ENCODE assay signal across 8 cellular contexts in the genomic region with DNA sequence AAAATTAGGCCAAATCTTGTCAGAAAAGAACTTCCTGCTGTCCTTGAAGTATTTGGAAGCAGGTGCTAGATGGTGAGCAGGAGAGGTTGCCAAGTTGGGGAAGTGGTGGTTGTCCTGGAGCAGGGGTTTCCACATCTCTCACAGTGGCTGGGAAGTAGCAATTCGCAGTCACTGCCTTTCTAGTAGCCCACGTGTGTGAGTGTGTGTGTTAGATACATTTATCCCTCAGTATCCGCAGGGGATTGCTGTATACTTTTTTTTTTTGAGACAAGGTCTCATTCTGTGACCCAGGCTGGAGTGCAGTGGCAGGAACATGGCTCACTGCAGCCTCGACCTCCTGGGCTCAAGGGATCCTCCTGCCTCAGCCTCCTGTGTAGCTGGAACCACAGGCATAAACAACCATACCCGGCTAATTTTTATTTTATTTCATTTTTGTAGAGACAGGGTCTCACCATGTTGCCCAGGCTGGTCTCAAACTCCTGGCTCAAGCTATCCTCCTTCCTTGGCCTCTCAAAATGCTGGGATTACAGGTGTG. TPM values are rescaled to one million over a fixed set of nuclear protein-coding genes. Genes with fewer than 3 reads are reported as not detected.
DNase-seq lines count a peak whose midpoint lies in the region; ATAC-seq and TF ChIP-seq lines count a peak whose summit lies in the region.

No MANE protein-coding gene starts in this region.

- peaks cover 14% of the 10 kb centered on the region for H3F3A ChIP-seq in SU-DHL-6 (ENCODE audit: insufficient read depth)

- H3K79me2 ChIP-seq in SU-DHL-6 (ENCODE audit: insufficient read depth, low read length), result peaks cover 10% of the 10 kb centered on the region; the same call in 1 of the 2 replicates

- peaks cover 3% of the 10 kb centered on the region for H3K4me1 Mint-ChIP-seq in Caco-2 (ENCODE audit: low read depth, unreplicated experiment)
- H3K4me1 Mint-ChIP-seq in natural killer cell treated with Interleukin-12 subunit alpha and Interleukin-12 subunit beta and Interleukin-15 and Interleukin-18, amount 100 ng/mL, for 72 hours (ENCODE audit: low read depth in 2 of 2), result peaks cover 2 to 15% of the 10 kb centered on the region in 2 donors

- peak overlapping the region; percentile 97 for H3K27ac ChIP-seq in HL-60 (replicated peaks)
- H3K27ac ChIP-seq in SU-DHL-6 (ENCODE audit: low read depth, low read length), result peak overlapping the region; percentile 73
- peak overlapping the region; percentile 88 to 94 (median 90) for H3K27ac ChIP-seq in esophagus squamous epithelium

- CTCF ChIA-PET in Caco-2 (lab: Charles Lee), result interaction anchor here (0.6 to 1.4 kb wide), 7 partner anchors 10 to 642 kb away, joined by 3 to 13 read pairs (median 5); a partner anchor contains a TSS

- no peaks in the 10 kb centered on the region for H3K9me3 Mint-ChIP-seq in Caco-2 (ENCODE audit: unreplicated experiment)
- H3K9me3 Mint-ChIP-seq in natural killer cell treated with Interleukin-12 subunit alpha and Interleukin-12 subunit beta and Interleukin-15 and Interleukin-18, amount 100 ng/mL, for 72 hours, result no peaks in the 10 kb centered on the region

- POLR2A ChIA-PET in Caco-2 (lab: Charles Lee), result interaction anchor here (0.6 to 1.7 kb wide), 7 partner anchors 9 to 428 kb away, joined by 3 to 9 read pairs (median 5); a partner anchor contains a TSS

- no peaks in the 10 kb centered on the region for H3K9me2 ChIP-seq in SU-DHL-6 (replicated peaks; ENCODE audit: insufficient read depth, low read length)

- H2AFZ ChIP-seq in SU-DHL-6 (ENCODE audit: low read depth, low read length, severe bottlenecking), result no peak overlapping the region

- ATAC-seq in natural killer cell treated with Interleukin-12 subunit alpha and Interleukin-12 subunit beta and Interleukin-15 and Interleukin-18, amount 100 ng/mL, for 72 hours, result peak in 1 of 2 donors; percentile 19
- no peak for ATAC-seq in HG03460 (IDR thresholded peaks at IDR 0.05; ENCODE audit: unreplicated experiment)
- no peak for ATAC-seq in HG03520 (IDR thresholded peaks at IDR 0.05; ENCODE audit: unreplicated experiment)

- H3K4me3 ChIP-seq in Caco-2 (ENCODE audit: low read depth, low read length) (peak overlapping the region; percentile 94), HL-60 (replicated peaks; ENCODE audit: insufficient read depth, low read length) (peak overlapping the region; percentile 65), SU-DHL-6 (ENCODE audit: insufficient read depth, low read length, poor library complexity, severe bottlenecking) (peak overlapping the region; percentile 74), esophagus squamous epithelium (peak overlapping the region; percentile 63 to 85 (median 77))

- H3K36me3 ChIP-seq in Caco-2 (ENCODE audit: control insufficient read depth, insufficient read depth, low read length) (no peaks in the 10 kb centered on the region), SU-DHL-6 (ENCODE audit: low read length) (no peaks in the 10 kb centered on the region), esophagus squamous epithelium (peaks cover 0 to 9% (median 0%) of the 10 kb centered on the region in 3 donors)

- peaks cover 7% of the 10 kb centered on the region for H3K36me3 Mint-ChIP-seq in Caco-2 (ENCODE audit: insufficient read depth, unreplicated experiment)
- no peaks in the 10 kb centered on the region for H3K36me3 Mint-ChIP-seq in natural killer cell treated with Interleukin-12 subunit alpha and Interleukin-12 subunit beta and Interleukin-15 and Interleukin-18, amount 100 ng/mL, for 72 hours

- H3K4me1 ChIP-seq in Caco-2 (no peaks in the 10 kb centered on the region), esophagus squamous epithelium (peaks cover 12 to 25% (median 21%) of the 10 kb centered on the region in 3 donors)

- no TSS peak for BruUV-seq in Caco-2 (replicated peaks; lab: Mats Ljungman, UMichigan)

- TF ChIP-seq POLR2A in esophagus squamous epithelium (IDR thresholded peaks at IDR 0.05), result no peak

- TF ChIP-seq CTCF in Caco-2 (IDR thresholded peaks at IDR 0.05; ENCODE audit: insufficient read depth in 1 of 2, low read depth in 1 of 2, low read length in 1 of 2, severe bottlenecking in 1 of 2, unreplicated experiment in 1 of 2) (no peak), HL-60 (IDR thresholded peaks at IDR 0.05; ENCODE audit: insufficient read depth, low read length) (no peak), SU-DHL-6 (IDR thresholded peaks at IDR 0.05; ENCODE audit: insufficient read depth, low read length, poor library complexity, severe bottlenecking) (no peak), esophagus squamous epithelium (IDR thresholded peaks at IDR 0.05) (no peak)

- H3K9ac ChIP-seq in SU-DHL-6 (ENCODE audit: low read length), result peak overlapping the region; percentile 92

- peak overlapping the region; percentile 99 for H3K27ac Mint-ChIP-seq in Caco-2 (ENCODE audit: unreplicated experiment)
- H3K27ac Mint-ChIP-seq in natural killer cell treated with Interleukin-12 subunit alpha and Interleukin-12 subunit beta and Interleukin-15 and Interleukin-18, amount 100 ng/mL, for 72 hours, result peak overlapping the region; percentile 88 to 93

- peak overlapping the region; percentile 79 for H3K4me2 ChIP-seq in SU-DHL-6 (ENCODE audit: low read depth, low read length, poor library complexity, severe bottlenecking)

- intact Hi-C loops in Caco-2 (cut with micrococcal nuclease; ENCODE audit: unreplicated experiment) (no loop called here), esophagus squamous epithelium (cut with DNase I) (no loop called here)

- no peaks in the 10 kb centered on the region for H4K20me1 ChIP-seq in SU-DHL-6 (ENCODE audit: low read depth, low read length)

- peak overlapping the region; percentile 97 for H3K4me3 Mint-ChIP-seq in Caco-2 (ENCODE audit: unreplicated experiment)
- peak overlapping the region; percentile 92 for H3K4me3 Mint-ChIP-seq in natural killer cell treated with Interleukin-12 subunit alpha and Interleukin-12 subunit beta and Interleukin-15 and Interleukin-18, amount 100 ng/mL, for 72 hours

- H3K9me3 ChIP-seq in Caco-2 (no peaks in the 10 kb centered on the region), SU-DHL-6 (ENCODE audit: insufficient read depth, low read length) (no peaks in the 10 kb centered on the region), esophagus squamous epithelium (no peaks in the 10 kb centered on the region)

- WGBS in esophagus squamous epithelium, 2 donors, result 12 to 29% methylated on average over 5 of the region's 5 CpGs

- DNase-seq in Caco-2 (peak in 1 of 2 experiments; percentile 16), HL-60 (ENCODE audit: low read depth in 1 of 2, low spot score in 1 of 2) (peak; percentile 79 to 90), esophagus squamous epithelium (lab: John Stamatoyannopoulos, UW) (no peak), amniotic stem cell (lab: John Stamatoyannopoulos, UW) (no peak)
- no peak for DNase-seq in natural killer cell treated with Interleukin-12 subunit alpha and Interleukin-12 subunit beta and Interleukin-15 and Interleukin-18, amount 100 ng/mL, for 72 hours (ENCODE audit: low spot score)

- H3K27me3 Mint-ChIP-seq in Caco-2 (ENCODE audit: insufficient read depth, unreplicated experiment), result no peaks in the 10 kb centered on the region
- H3K27me3 Mint-ChIP-seq in natural killer cell treated with Interleukin-12 subunit alpha and Interleukin-12 subunit beta and Interleukin-15 and Interleukin-18, amount 100 ng/mL, for 72 hours, result no peaks in the 10 kb centered on the region

- H3K27me3 ChIP-seq in Caco-2 (replicated peaks; ENCODE audit: control insufficient read depth, insufficient read depth, low read length) (no peaks in the 10 kb centered on the region), HL-60 (ENCODE audit: insufficient read depth, poor library complexity, severe bottlenecking) (no peaks in the 10 kb centered on the region), SU-DHL-6 (ENCODE audit: low read length) (no peaks in the 10 kb centered on the region), esophagus squamous epithelium (no peaks in the 10 kb centered on the region)

RNA-seq across cellular contexts. Expression of a gene that starts 0.8 kb away (rescaled TPM):
- 14.7 and 18.1 TPM in 2 replicates for total RNA-seq in Caco-2 (2022)
- total RNA-seq in esophagus squamous epithelium, result 10 to 100 TPM; 11.6 to 14.7 (median 12.4) TPM
- total RNA-seq in natural killer cell treated with Interleukin-12 subunit alpha and Interleukin-12 subunit beta and Interleukin-15 and Interleukin-18, amount 100 ng/mL, for 72 hours, result 10 to 100 TPM; 27.0 to 42.0 TPM

RNA-seq across cellular contexts. Expression of a gene that starts 28.8 kb away (rescaled TPM):
- total RNA-seq in Caco-2 (2022), result 9.2 and 11.8 TPM in 2 replicates
- 1 to 10 TPM in 1 of 4 donors, under 1 TPM in 3; 0.57 to 2.0 (median 0.67) TPM for total RNA-seq in esophagus squamous epithelium
- total RNA-seq in natural killer cell treated with Interleukin-12 subunit alpha and Interleukin-12 subunit beta and Interleukin-15 and Interleukin-18, amount 100 ng/mL, for 72 hours, result 1 to 10 TPM in 1 of 2 donors, under 1 TPM in 1; 0.40 to 2.7 TPM

Comparison
In these comparisons a context has a peak if more than half of its experiments do, and no peak if none do; other contexts are left out.
1. DNase-seq: peak in HL-60 (2 of 2); none in esophagus squamous epithelium (single experiment), natural killer cell treated with Interleukin-12 subunit alpha and Interleukin-12 subunit beta and Interleukin-15 and Interleukin-18, amount 100 ng/mL, for 72 hours (single experiment) and amniotic stem cell (single experiment).
2. Peak in every context shown above with its lines, with median percentiles within 50 percentile points of each other: H3K4me3 ChIP-seq and H3K27ac ChIP-seq.